8 cellular contexts compared by ENCODE assay signal in the genomic region with DNA sequence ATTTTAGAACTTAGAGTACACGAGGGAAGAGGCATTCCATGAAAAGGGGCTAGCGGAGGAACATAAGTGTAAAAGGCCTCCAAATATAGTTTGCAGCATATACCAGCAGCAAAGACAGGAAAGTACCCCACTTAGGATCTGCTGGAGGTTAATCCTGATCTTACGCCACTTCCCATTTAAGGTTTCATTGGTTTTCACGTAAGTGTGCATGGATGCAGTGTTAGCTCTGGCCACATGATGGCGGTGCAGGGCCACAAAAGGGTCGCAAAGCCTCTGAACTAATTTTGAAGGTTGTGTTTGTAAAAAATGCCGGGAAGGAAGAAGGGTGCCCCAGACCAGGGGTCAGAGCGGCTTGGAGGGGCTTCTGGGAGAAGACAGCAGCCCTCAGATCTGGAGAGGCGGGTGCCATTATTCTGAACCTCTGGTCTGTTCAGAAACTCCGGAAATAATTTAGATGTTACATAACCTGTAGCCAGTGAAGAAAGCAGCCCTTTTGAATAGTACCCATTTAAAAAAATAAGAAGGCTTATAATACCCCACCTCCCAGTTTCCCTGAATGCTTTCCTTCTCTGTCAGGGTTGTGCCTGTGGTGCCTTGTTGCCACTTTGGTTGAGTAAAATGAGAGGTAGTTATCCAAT. TPM values are rescaled to one million over a fixed set of nuclear protein-coding genes. Genes with fewer than 3 reads are reported as not detected.
A peak's percentile ranks its signal among the peaks of the same experiment; 100 is the strongest.
DNase-seq lines count a peak whose midpoint lies in the region; ATAC-seq lines count a peak whose summit lies in the region.

No MANE protein-coding gene starts in this region.

- H3K4me3 ChIP-seq in CD4-positive, alpha-beta memory T cell (ENCODE audit: low read length in 2 of 2): no peak overlapping the region

- H3K9me3 Mint-ChIP-seq in CD4-positive, alpha-beta memory T cell: peaks cover 0 to 3% (median 0%) of the 10 kb centered on the region in 8 donors

- H3K36me3 ChIP-seq in CD4-positive, alpha-beta memory T cell (ENCODE audit: insufficient read depth, low read length): no peaks in the 10 kb centered on the region

- H3K4me1 Mint-ChIP-seq in CD4-positive, alpha-beta memory T cell: peaks cover 7 to 9% (median 8%) of the 10 kb centered on the region in 4 donors

- CTCF ChIA-PET in CD4-positive, alpha-beta memory T cell (lab: Charles Lee; ENCODE audit: partially characterized antibody): interaction anchor here (1.2 kb wide), 1 partner anchor 17 kb away, joined by 3 read pairs; no protein-coding TSS in a partner anchor

- H3K27me3 Mint-ChIP-seq in CD4-positive, alpha-beta memory T cell: peaks cover 13 to 14% of the 10 kb centered on the region in 2 donors

- intact Hi-C loops in CD4-positive, alpha-beta memory T cell (cut with micrococcal nuclease): no loop called here

- H3K27me3 ChIP-seq in CD4-positive, alpha-beta memory T cell (ENCODE audit: insufficient read depth, low read length): no peaks in the 10 kb centered on the region

- no peak overlapping the region for H3K27ac ChIP-seq in CD4-positive, alpha-beta memory T cell (ENCODE audit: low read depth, low read length)

- peak; percentile 11 to 43 (median 29) for DNase-seq in CD4-positive, alpha-beta memory T cell
- DNase-seq in NCI-H524 treated with DMSO at 0.1 percent for 48 hours (lab: John Stamatoyannopoulos, UW): peak; percentile 38
- peak; percentile 16 for DNase-seq in activated CD4-positive, alpha-beta T cell treated with anti-CD3 and anti-CD28 coated beads, Interleukin-2, amount 50 U/mL, for 24 hours (ENCODE audit: low read depth in 1 of 2, low spot score in 1 of 2)
- peak; percentile 7 for DNase-seq in effector CD4-positive, alpha-beta T cell
- DNase-seq in medulla oblongata (ENCODE audit: extremely low spot score): peak; percentile 91
- peak; percentile 15 for DNase-seq in stimulated activated CD8-positive, alpha-beta memory T cell treated with anti-CD3 and anti-CD28 coated beads, Interleukin-15, amount 100 ng/mL, for 1 hour (ENCODE audit: low read depth)

- H3K4me3 Mint-ChIP-seq in CD4-positive, alpha-beta memory T cell: peak overlapping the region in 5 of 8 donors; percentile 12 to 64 (median 48)

- peaks cover 4% of the 10 kb centered on the region for H3K4me1 ChIP-seq in CD4-positive, alpha-beta memory T cell (ENCODE audit: insufficient read depth, low read length)

- POLR2A ChIA-PET in CD4-positive, alpha-beta memory T cell (lab: Charles Lee; ENCODE audit: partially characterized antibody): no interaction called here

- H3K36me3 Mint-ChIP-seq in CD4-positive, alpha-beta memory T cell: no peaks in the 10 kb centered on the region

- H3K27ac Mint-ChIP-seq in CD4-positive, alpha-beta memory T cell: peak overlapping the region in 1 of 7 donors; percentile 64

- no peaks in the 10 kb centered on the region for H3K9me3 ChIP-seq in CD4-positive, alpha-beta memory T cell (ENCODE audit: control insufficient read depth in 1 of 2, low read length in 2 of 2)

- ATAC-seq in GM19438 (IDR thresholded peaks at IDR 0.05; ENCODE audit: low read depth, unreplicated experiment): peak; percentile 90
- ATAC-seq in HG03469 (IDR thresholded peaks at IDR 0.05; ENCODE audit: unreplicated experiment): peak; percentile 48

RNA-seq across cellular contexts. Expression of gene TLR4, which starts 59.5 kb away (rescaled TPM):
- total RNA-seq in CD4-positive, alpha-beta memory T cell: under 1 TPM; 0.55 to 0.83 TPM
- polyA plus RNA-seq in CD4-positive, alpha-beta memory T cell: under 1 TPM in 1 of 2 donors, not detected in 1; 0.08 TPM

Comparison
In these comparisons a context has a peak if more than half of its experiments do, and no peak if none do; other contexts are left out.
1. DNase-seq: peak in every context shown above with its lines; median percentile 91 in medulla oblongata; 38 in NCI-H524 treated with DMSO at 0.1 percent for 48 hours; 29 in CD4-positive, alpha-beta memory T cell; 16 in activated CD4-positive, alpha-beta T cell treated with anti-CD3 and anti-CD28 coated beads, Interleukin-2, amount 50 U/mL, for 24 hours; 15 in stimulated activated CD8-positive, alpha-beta memory T cell treated with anti-CD3 and anti-CD28 coated beads, Interleukin-15, amount 100 ng/mL, for 1 hour; 7 in effector CD4-positive, alpha-beta T cell.